Comparison of ENCODE assay signal across 1 cellular context in genomic region chr20:5061209-5061608, GRCh38.
TF ChIP-seq lines count a peak whose summit lies in the region.

No MANE protein-coding gene starts in this region.

TF ChIP-seq in endothelial cell of umbilical vein, 7 proteins besides CTCF, POLR2A, EP300 and RAD21:
- peak; percentile 64 for TF ChIP-seq GATA2 (IDR thresholded peaks at IDR 0.05; ENCODE audit: insufficient read depth, insufficient read length, low read depth, low read length)
- TF ChIP-seq POLR2AphosphoS5 (IDR thresholded peaks at IDR 0.05; ENCODE audit: insufficient read depth, low read depth, low read length), result no peak
- no peak for TF ChIP-seq EZH2 (IDR thresholded peaks at IDR 0.05; ENCODE audit: borderline replicate concordance, low read depth, low read length, severe bottlenecking)
- TF ChIP-seq JUN (IDR thresholded peaks at IDR 0.05; ENCODE audit: borderline replicate concordance, insufficient read depth, insufficient read length, low read depth), result peak; percentile 34
- no peak for TF ChIP-seq MAX (IDR thresholded peaks at IDR 0.05; ENCODE audit: insufficient read depth, insufficient read length)
- no peak for TF ChIP-seq MYC (IDR thresholded peaks at IDR 0.05; ENCODE audit: low read depth, low read length)
